2 cellular contexts compared by ENCODE assay signal in genomic region chr10:98528166-98528784, GRCh38.
TF ChIP-seq lines count a peak whose summit lies in the region.

No MANE protein-coding gene starts in this region.

TF ChIP-seq in IMR-90, 13 proteins besides CTCF, POLR2A, EP300 and RAD21:
- TF ChIP-seq FOS (IDR thresholded peaks at IDR 0.05; ENCODE audit: low read depth, low read length) (no peak), SMC3 (IDR thresholded peaks at IDR 0.05; ENCODE audit: low read depth, low read length) (no peak), RFX5 (IDR thresholded peaks at IDR 0.05; ENCODE audit: low read depth, low read length) (no peak), MAZ (IDR thresholded peaks at IDR 0.05; ENCODE audit: borderline replicate concordance, low read depth, low read length) (no peak), CHD1 (IDR thresholded peaks at IDR 0.05; ENCODE audit: low read depth, low read length) (no peak), MXI1 (IDR thresholded peaks at IDR 0.05; ENCODE audit: borderline replicate concordance, low read depth, low read length) (no peak)

TF ChIP-seq in endothelial cell of umbilical vein, 7 proteins besides CTCF, POLR2A, EP300 and RAD21:
- TF ChIP-seq POLR2AphosphoS5 (IDR thresholded peaks at IDR 0.05; ENCODE audit: insufficient read depth, low read depth, low read length) = no peak
- peak; percentile 57 for TF ChIP-seq FOS (IDR thresholded peaks at IDR 0.05; ENCODE audit: borderline replicate concordance, insufficient read depth, low read length)
- no peak for TF ChIP-seq MYC (IDR thresholded peaks at IDR 0.05; ENCODE audit: low read depth, low read length)
- peak; percentile 7 for TF ChIP-seq GATA2 (IDR thresholded peaks at IDR 0.05; ENCODE audit: insufficient read depth, insufficient read length, low read depth, low read length)
- no peak for TF ChIP-seq MAX (IDR thresholded peaks at IDR 0.05; ENCODE audit: insufficient read depth, insufficient read length)
- no peak for TF ChIP-seq EZH2 (IDR thresholded peaks at IDR 0.05; ENCODE audit: borderline replicate concordance, low read depth, low read length, severe bottlenecking)
- peak; percentile 27 for TF ChIP-seq JUN (IDR thresholded peaks at IDR 0.05; ENCODE audit: borderline replicate concordance, insufficient read depth, insufficient read length, low read depth)
